1 cellular context compared by ENCODE assay signal in the genomic region with DNA sequence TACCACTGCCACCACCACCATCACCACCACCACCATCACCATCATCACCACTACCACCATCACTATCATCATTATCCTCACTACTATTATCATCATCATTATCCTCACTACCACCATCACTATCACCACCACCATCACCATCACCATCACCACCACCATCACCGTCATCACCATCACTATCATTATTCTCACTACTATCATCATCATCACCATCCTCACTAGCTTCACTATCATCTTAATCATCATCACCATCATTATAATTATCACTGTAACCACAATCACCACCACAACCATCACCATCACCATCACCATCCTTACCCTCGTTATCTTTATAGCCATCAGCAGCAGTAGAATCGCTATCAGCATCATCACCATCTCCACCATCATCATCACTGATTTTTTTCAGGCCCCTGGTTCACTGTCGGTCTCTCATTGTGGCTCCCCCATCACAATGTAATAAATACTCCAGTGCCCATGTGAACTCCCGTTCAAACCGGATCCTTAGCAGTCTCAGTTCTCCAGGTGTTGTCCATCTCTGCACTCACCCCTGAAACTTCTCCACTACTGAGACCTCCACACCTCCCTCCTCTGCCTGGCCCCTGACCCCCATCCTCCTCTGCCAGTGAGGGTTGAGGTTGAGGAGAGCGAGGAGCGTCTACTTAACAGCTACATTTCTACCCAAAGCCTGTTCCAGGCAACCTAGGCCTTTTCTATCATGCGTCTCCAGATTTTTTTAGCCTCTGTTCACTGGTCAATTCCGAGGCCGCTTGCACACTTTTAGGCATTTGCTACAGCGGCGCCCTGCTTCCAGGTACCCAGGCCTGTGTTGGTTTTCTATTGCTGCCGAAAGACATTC.
TF ChIP-seq lines count a peak whose summit lies in the region.

No MANE protein-coding gene starts in this region.

TF ChIP-seq in K562, 482 proteins besides CTCF, POLR2A, EP300 and RAD21 (continued from another document):
- TF ChIP-seq, protein P1, sequence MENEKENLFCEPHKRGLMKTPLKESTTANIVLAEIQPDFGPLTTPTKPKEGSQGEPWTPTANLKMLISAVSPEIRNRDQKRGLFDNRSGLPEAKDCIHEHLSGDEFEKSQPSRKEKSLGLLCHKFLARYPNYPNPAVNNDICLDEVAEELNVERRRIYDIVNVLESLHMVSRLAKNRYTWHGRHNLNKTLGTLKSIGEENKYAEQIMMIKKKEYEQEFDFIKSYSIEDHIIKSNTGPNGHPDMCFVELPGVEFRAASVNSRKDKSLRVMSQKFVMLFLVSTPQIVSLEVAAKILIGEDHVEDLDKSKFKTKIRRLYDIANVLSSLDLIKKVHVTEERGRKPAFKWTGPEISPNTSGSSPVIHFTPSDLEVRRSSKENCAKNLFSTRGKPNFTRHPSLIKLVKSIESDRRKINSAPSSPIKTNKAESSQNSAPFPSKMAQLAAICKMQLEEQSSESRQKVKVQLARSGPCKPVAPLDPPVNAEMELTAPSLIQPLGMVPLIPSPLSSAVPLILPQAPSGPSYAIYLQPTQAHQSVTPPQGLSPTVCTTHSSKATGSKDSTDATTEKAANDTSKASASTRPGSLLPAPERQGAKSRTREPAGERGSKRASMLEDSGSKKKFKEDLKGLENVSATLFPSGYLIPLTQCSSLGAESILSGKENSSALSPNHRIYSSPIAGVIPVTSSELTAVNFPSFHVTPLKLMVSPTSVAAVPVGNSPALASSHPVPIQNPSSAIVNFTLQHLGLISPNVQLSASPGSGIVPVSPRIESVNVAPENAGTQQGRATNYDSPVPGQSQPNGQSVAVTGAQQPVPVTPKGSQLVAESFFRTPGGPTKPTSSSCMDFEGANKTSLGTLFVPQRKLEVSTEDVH (IDR thresholded peaks at IDR 0.05; ENCODE audit: low read depth, partially characterized antibody) = no peak
- no peak for TF ChIP-seq HDAC6 (IDR thresholded peaks at IDR 0.05; ENCODE audit: low read depth, low read length)
- TF ChIP-seq ARID1B (IDR thresholded peaks at IDR 0.05) = no peak
